Comparison of ENCODE assay signal across 1 cellular context in genomic region chr15:65312400-65312916, GRCh38.
TF ChIP-seq lines count a peak whose summit lies in the region.

No MANE protein-coding gene starts in this region.

TF ChIP-seq in HepG2, 621 proteins besides CTCF, POLR2A, EP300 and RAD21 (continued from another document):
- TF ChIP-seq SP2 (CRISPR knock-in tag; IDR thresholded peaks at IDR 0.05) (no peak), ZNF30 (CRISPR knock-in tag; IDR thresholded peaks at IDR 0.05) (no peak), TAF15 (IDR thresholded peaks at IDR 0.05; ENCODE audit: low read depth, low read length, poor library complexity, severe bottlenecking) (no peak), POLR2G (IDR thresholded peaks at IDR 0.05; ENCODE audit: low read depth, low read length) (no peak), TBX3 (IDR thresholded peaks at IDR 0.05; ENCODE audit: borderline replicate concordance) (peak; percentile 25; the same call in 1 of the 2 replicates), SRF (IDR thresholded peaks at IDR 0.05; ENCODE audit: low read depth, low read length) (no peak), ZNF761 (CRISPR knock-in tag; conservative IDR thresholded peaks at IDR 0.05) (no peak), ZNF546 (CRISPR knock-in tag; conservative IDR thresholded peaks at IDR 0.05) (no peak), REXO4 (CRISPR knock-in tag; IDR thresholded peaks at IDR 0.05; ENCODE audit: borderline replicate concordance) (no peak), HNRNPH1 (optimal IDR thresholded peaks at IDR 0.05; ENCODE audit: low read depth, low read length) (no peak), ADNP (CRISPR knock-in tag; IDR thresholded peaks at IDR 0.05) (no peak), ATF4 (CRISPR knock-in tag; IDR thresholded peaks at IDR 0.05) (0 out of 4 replicates have a peak, but pooled peaks of 1 of the 2 experiments have one; percentile 24), ZNF138 (CRISPR knock-in tag; IDR thresholded peaks at IDR 0.05; ENCODE audit: low read depth) (no peak), GPN1 (CRISPR knock-in tag; IDR thresholded peaks at IDR 0.05; ENCODE audit: borderline replicate concordance) (no peak), NFATC3 (CRISPR knock-in tag; IDR thresholded peaks at IDR 0.05) (no peak), MIXL1 (CRISPR knock-in tag; IDR thresholded peaks at IDR 0.05) (peak; percentile 84; the same call in 1 of the 2 replicates), TFDP1 (CRISPR knock-in tag; IDR thresholded peaks at IDR 0.05; ENCODE audit: borderline replicate concordance) (no peak), NCOA2 (CRISPR knock-in tag; IDR thresholded peaks at IDR 0.05) (peak; percentile 84), CEBPZ (IDR thresholded peaks at IDR 0.05; ENCODE audit: low read length) (no peak), KDM3A (CRISPR knock-in tag; IDR thresholded peaks at IDR 0.05; ENCODE audit: low read depth) (no peak), ZKSCAN8 (CRISPR knock-in tag; IDR thresholded peaks at IDR 0.05; ENCODE audit: borderline replicate concordance) (no peak), KLF13 (CRISPR knock-in tag; IDR thresholded peaks at IDR 0.05) (no peak), HES4 (CRISPR knock-in tag; IDR thresholded peaks at IDR 0.05; ENCODE audit: borderline replicate concordance) (no peak), IKZF4 (CRISPR knock-in tag; IDR thresholded peaks at IDR 0.05; ENCODE audit: borderline replicate concordance, low read depth, not compliant biosample characterization) (no peak), JUNB (CRISPR knock-in tag; IDR thresholded peaks at IDR 0.05; ENCODE audit: borderline replicate concordance) (no peak), ZNF550 (CRISPR knock-in tag; IDR thresholded peaks at IDR 0.05; ENCODE audit: borderline replicate concordance) (no peak), ZNF33B (CRISPR knock-in tag; IDR thresholded peaks at IDR 0.05) (no peak), ZNF17 (CRISPR knock-in tag; IDR thresholded peaks at IDR 0.05) (no peak), ZNF891 (CRISPR knock-in tag; IDR thresholded peaks at IDR 0.05) (no peak), ZNF121 (CRISPR knock-in tag; IDR thresholded peaks at IDR 0.05) (no peak), TCF12 (IDR thresholded peaks at IDR 0.05) (no peak), TCF12 (CRISPR knock-in tag; IDR thresholded peaks at IDR 0.05) (0 out of 2 replicates have a peak, but pooled peaks have one; percentile 37), ZNF503 (CRISPR knock-in tag; IDR thresholded peaks at IDR 0.05) (peak; percentile 79), NR3C1 (CRISPR knock-in tag; IDR thresholded peaks at IDR 0.05) (no peak)
